In genomic region chr14:21226467-21226866, GRCh38 we compare ENCODE assay signal across 1 cellular context.
TF ChIP-seq lines count a peak whose summit lies in the region.

No MANE protein-coding gene starts in this region.

TF ChIP-seq in H1, 55 proteins besides CTCF, POLR2A, EP300 and RAD21:
- TF ChIP-seq BRCA1 (IDR thresholded peaks at IDR 0.05; ENCODE audit: low read depth, low read length) (no peak), SRF (IDR thresholded peaks at IDR 0.05; ENCODE audit: low read depth, low read length) (no peak), RFX5 (IDR thresholded peaks at IDR 0.05; ENCODE audit: borderline replicate concordance, low read depth, low read length) (no peak), CHD2 (IDR thresholded peaks at IDR 0.05; ENCODE audit: low read length) (no peak), SIX5 (IDR thresholded peaks at IDR 0.05; ENCODE audit: low read depth, low read length) (no peak), GABPA (IDR thresholded peaks at IDR 0.05; ENCODE audit: borderline replicate concordance, insufficient read depth, low read length) (no peak), EGR1 (IDR thresholded peaks at IDR 0.05; ENCODE audit: borderline replicate concordance, low read depth, low read length) (no peak), NANOG (IDR thresholded peaks at IDR 0.05; ENCODE audit: insufficient read depth, low read depth, low read length, poor library complexity, severe bottlenecking) (no peak), RNF2 (IDR thresholded peaks at IDR 0.05; ENCODE audit: borderline replicate concordance, low read depth, low read length, missing control alignments, poor library complexity, severe bottlenecking) (no peak), TAF7 (optimal IDR thresholded peaks at IDR 0.05; ENCODE audit: borderline replicate concordance, low read depth, low read length) (no peak), CREB1 (IDR thresholded peaks at IDR 0.05) (no peak), ATF3 (IDR thresholded peaks at IDR 0.05; ENCODE audit: insufficient read depth, low read depth, low read length) (no peak), EZH2 (IDR thresholded peaks at IDR 0.05; ENCODE audit: low read depth, low read length, severe bottlenecking) (no peak), SIRT6 (IDR thresholded peaks at IDR 0.05; ENCODE audit: low read length) (no peak)
TF ChIP-seq in H1: peak in this region for 0.
